Comparison of ENCODE assay signal across 20 cellular contexts in genomic region chr12:106174876-106175275, GRCh38. TPM values are rescaled to one million over a fixed set of nuclear protein-coding genes. Genes with fewer than 3 reads are reported as not detected.
A peak's percentile ranks its signal among the peaks of the same experiment; 100 is the strongest.
DNase-seq lines count a peak whose midpoint lies in the region; ATAC-seq, FAIRE-seq and TF ChIP-seq lines count a peak whose summit lies in the region.
"Had no signal": no experiment of that assay in that cellular context is flagged by ENCODE, and none has a peak within 500 bp of the region (broad histone marks: within the 10 kb centered on the region; RNA-seq: fewer than 3 reads in every experiment).

No MANE protein-coding gene starts in this region.

- peak; percentile 56 for FAIRE-seq in islet of Langerhans (lab: Jason Lieb, UNC)

- H3K9me3 ChIP-seq in IMR-90 (ENCODE audit: control insufficient read depth, insufficient read depth, low read length) = no peaks in the 10 kb centered on the region
- no peaks in the 10 kb centered on the region for H3K9me3 ChIP-seq in CD4-positive, alpha-beta T cell (ENCODE audit: control insufficient read depth, low read length)
- H3K9me3 ChIP-seq: HAP-1 had no signal

- no peak overlapping the region for H4K5ac ChIP-seq in IMR-90 (ENCODE audit: low read depth, low read length)

- H3K56ac ChIP-seq in IMR-90 (ENCODE audit: extremely low read depth, insufficient read depth, low read length) = no peak overlapping the region

- no peak overlapping the region for H3K27ac ChIP-seq in IMR-90 (ENCODE audit: insufficient read depth, low read length)
- no peak overlapping the region for H3K27ac ChIP-seq in CD4-positive, alpha-beta T cell (ENCODE audit: low read depth, low read length)
- H3K27ac ChIP-seq: C4-2B, HL-60 had no signal

- no peak overlapping the region for H2AFZ ChIP-seq in IMR-90 (replicated peaks; ENCODE audit: low read length, poor library complexity)

- no peak overlapping the region for H3K4ac ChIP-seq in IMR-90 (ENCODE audit: low read depth, low read length)

- ATAC-seq in IMR-90 (ENCODE audit: low read depth) = peak; percentile 70
- ATAC-seq in GM21737 (IDR thresholded peaks at IDR 0.05; ENCODE audit: unreplicated experiment) = no peak
- no peak for ATAC-seq in CD4-positive, alpha-beta T cell (ENCODE audit: poor library complexity)

- peaks cover 8% of the 10 kb centered on the region for H3K27me3 ChIP-seq in IMR-90 (ENCODE audit: control insufficient read depth, insufficient read depth, low read length)
- H3K27me3 ChIP-seq in CD4-positive, alpha-beta T cell (ENCODE audit: control insufficient read depth, insufficient read depth, low read length) = no peaks in the 10 kb centered on the region

- POLR2A ChIA-PET in IMR-90 (lab: Charles Lee; ENCODE audit: unreplicated experiment) = no interaction called here
- POLR2A ChIA-PET in CD4-positive, alpha-beta T cell (lab: Charles Lee) = no interaction called here

- H3K27me3 Mint-ChIP-seq in CD4-positive, alpha-beta T cell = peaks cover 12% of the 10 kb centered on the region

- dilution Hi-C loops in IMR-90 (cut with HindIII; ENCODE audit: low sequenced_read_pairs, unreplicated experiment) = no loop called here

- H4K8ac ChIP-seq in IMR-90 (ENCODE audit: low read depth in 2 of 2, low read length in 2 of 2) = no peak overlapping the region

- TF ChIP-seq POLR2A in IMR-90 (IDR thresholded peaks at IDR 0.05; ENCODE audit: low read depth, low read length) = no peak

- H3K23ac ChIP-seq in IMR-90 (ENCODE audit: low read depth, low read length) = no peak overlapping the region

- CTCF ChIA-PET in IMR-90 (lab: Yijun Ruan, JAX) = no interaction called here
- CTCF ChIA-PET in CD4-positive, alpha-beta T cell (lab: Charles Lee) = no interaction called here

- in situ Hi-C loops in IMR-90 (cut with MboI; ENCODE audit: low sequenced_read_pairs) = no loop called here

- BruUV-seq in IMR-90 (replicated peaks; lab: Mats Ljungman, UMichigan) = no TSS peak

- H2BK15ac ChIP-seq in IMR-90 (ENCODE audit: low read depth, low read length) = no peak overlapping the region

- no peak overlapping the region for H3K18ac ChIP-seq in IMR-90 (ENCODE audit: low read depth, low read length)

- no peaks in the 10 kb centered on the region for H4K20me1 ChIP-seq in IMR-90 (ENCODE audit: insufficient read depth, low read length)

- no peak overlapping the region for H2BK5ac ChIP-seq in IMR-90 (ENCODE audit: low read depth, low read length, poor library complexity, severe bottlenecking)

- TF ChIP-seq CTCF in IMR-90 (conservative IDR thresholded peaks at IDR 0.05; ENCODE audit: low read depth, low read length) = no peak
- TF ChIP-seq CTCF in CD4-positive, alpha-beta T cell (IDR thresholded peaks at IDR 0.05) = no peak

- no peak overlapping the region for H2BK20ac ChIP-seq in IMR-90 (ENCODE audit: low read depth, low read length)

- no peak overlapping the region for H2BK120ac ChIP-seq in IMR-90 (ENCODE audit: low read depth, low read length)

- no peak overlapping the region for H3K4me3 Mint-ChIP-seq in CD4-positive, alpha-beta T cell
- H3K4me3 Mint-ChIP-seq: IgD-negative memory B cell had no signal

- H3K14ac ChIP-seq in IMR-90 (replicated peaks; ENCODE audit: low read depth, low read length) = no peak overlapping the region

- H3K9me3 Mint-ChIP-seq in CD4-positive, alpha-beta T cell = no peaks in the 10 kb centered on the region
- H3K9me3 Mint-ChIP-seq: IgD-negative memory B cell had no signal

- H3K4me1 ChIP-seq in IMR-90 (ENCODE audit: control insufficient read depth, insufficient read depth, low read length) = peaks cover 1% of the 10 kb centered on the region; the same call in 1 of the 2 replicates

- H2AK5ac ChIP-seq in IMR-90 (ENCODE audit: low read depth, low read length) = no peak overlapping the region

- H3K27ac Mint-ChIP-seq in CD4-positive, alpha-beta T cell = no peak overlapping the region
- H3K27ac Mint-ChIP-seq: IgD-negative memory B cell had no signal

- H3K4me1 Mint-ChIP-seq in CD4-positive, alpha-beta T cell (ENCODE audit: low read depth) = no peaks in the 10 kb centered on the region
- H3K4me1 Mint-ChIP-seq: IgD-negative memory B cell had no signal

- H2AK9ac ChIP-seq in IMR-90 (replicated peaks; ENCODE audit: low read depth, low read length, poor library complexity) = no peak overlapping the region

- no peak overlapping the region for H4K91ac ChIP-seq in IMR-90 (ENCODE audit: insufficient read depth, low read depth, low read length)

- intact Hi-C loops in IMR-90 (cut with micrococcal nuclease) = no loop called here
- intact Hi-C loops in CD4-positive, alpha-beta T cell (cut with DNase I, micrococcal nuclease) = loop anchor here in 1 of 2 experiments (10.0 kb wide), 1 partner anchor 1040 kb away; no protein-coding TSS in a partner anchor

- H3K9me1 ChIP-seq in IMR-90 (ENCODE audit: insufficient read depth, low read length) = no peaks in the 10 kb centered on the region

- no peak overlapping the region for H3K4me3 ChIP-seq in IMR-90 (ENCODE audit: insufficient read depth, low read depth, low read length)
- H3K4me3 ChIP-seq: HAP-1 had no signal

- no peaks in the 10 kb centered on the region for H3K36me3 ChIP-seq in IMR-90 (ENCODE audit: control insufficient read depth, insufficient read depth, low read length)
- H3K36me3 ChIP-seq: HAP-1 had no signal

- no peak for TF ChIP-seq RAD21 in IMR-90 (IDR thresholded peaks at IDR 0.05; ENCODE audit: low read length)

- no peaks in the 10 kb centered on the region for H3K79me1 ChIP-seq in IMR-90 (ENCODE audit: low read depth in 1 of 2, low read length in 2 of 2)

- no peaks in the 10 kb centered on the region for H3K36me3 Mint-ChIP-seq in CD4-positive, alpha-beta T cell (ENCODE audit: low read depth)
- H3K36me3 Mint-ChIP-seq: IgD-negative memory B cell had no signal

- peak overlapping the region; percentile 65; the same call in 1 of the 2 replicates for H3K4me2 ChIP-seq in IMR-90 (ENCODE audit: low read depth, low read length)

- no CpG with 5 or more reads among the region's 5 CpGs for WGBS in IMR-90 (ENCODE audit: extremely low coverage in 2 of 2, insufficient read length in 1 of 2), 2 experiments

- no peak overlapping the region for H3K9ac ChIP-seq in IMR-90 (ENCODE audit: low read depth, low read length)

- peak; percentile 26 for DNase-seq in COLO668 (lab: John Stamatoyannopoulos, UW; ENCODE audit: unreplicated experiment)
- peak; percentile 23 for DNase-seq in IMR-90
- DNase-seq in SK-N-DZ (ENCODE audit: low spot score) = peak; percentile 55
- DNase-seq in amniotic stem cell (lab: John Stamatoyannopoulos, UW) = no peak
- no peak for DNase-seq in CD4-positive, alpha-beta T cell
- DNase-seq: AML-193, GDM1, MM.1S, NCI-H1092, NCI-H146, NCI-H2081, OCI-M1, SIG-M5, T-helper 1 cell had no signal

TF ChIP-seq in IMR-90, 13 proteins besides CTCF, POLR2A, EP300 and RAD21:
- TF ChIP-seq BHLHE40 (IDR thresholded peaks at IDR 0.05; ENCODE audit: low read depth, low read length) (no peak), NFE2L2 (IDR thresholded peaks at IDR 0.05; ENCODE audit: low read depth, low read length) (no peak), USF2 (IDR thresholded peaks at IDR 0.05; ENCODE audit: low read depth, low read length) (no peak), CHD1 (IDR thresholded peaks at IDR 0.05; ENCODE audit: low read depth, low read length) (no peak), SMC3 (IDR thresholded peaks at IDR 0.05; ENCODE audit: low read depth, low read length) (no peak), RFX5 (IDR thresholded peaks at IDR 0.05; ENCODE audit: low read depth, low read length) (no peak), ELK1 (IDR thresholded peaks at IDR 0.05; ENCODE audit: borderline replicate concordance, low read depth, low read length) (no peak), CEBPB (IDR thresholded peaks at IDR 0.05; ENCODE audit: low read depth, low read length) (no peak), MAFK (IDR thresholded peaks at IDR 0.05; ENCODE audit: low read depth, low read length) (no peak), MXI1 (IDR thresholded peaks at IDR 0.05; ENCODE audit: borderline replicate concordance, low read depth, low read length) (no peak), FOS (IDR thresholded peaks at IDR 0.05; ENCODE audit: low read depth, low read length) (no peak), MAZ (IDR thresholded peaks at IDR 0.05; ENCODE audit: borderline replicate concordance, low read depth, low read length) (no peak), RCOR1 (IDR thresholded peaks at IDR 0.05; ENCODE audit: insufficient replicate concordance, low read length) (no peak)

RNA-seq across cellular contexts. Expression of gene NUAK1, which starts 36.1 kb away (rescaled TPM):
- 8.8 and 8.9 TPM in 2 replicates for total RNA-seq in IMR-90 (2012; rRNA removed)
- 4.8 and 4.9 TPM in 2 replicates for polyA plus RNA-seq in IMR-90 (2012; rRNA removed)
- polyA plus RNA-seq in IMR-90 (2012; cell fraction: cytosol; rRNA removed) = 3.0 and 3.1 TPM in 2 replicates
- 4.5 and 10.4 TPM in 2 replicates for polyA plus RNA-seq in IMR-90 (2012; cell fraction: nucleus; rRNA removed; ENCODE audit: low replicate concordance)
- polyA plus RNA-seq in SK-N-DZ (2014; cell fraction: cytosol; rRNA removed) = 7.1 and 9.0 TPM in 2 replicates
- 2.6 and 2.9 TPM in 2 replicates for polyA plus RNA-seq in SK-N-DZ (2014; cell fraction: nucleus; rRNA removed)
- under 1 TPM in 1 of 2 experiments, not detected in 1; 0.16 TPM for total RNA-seq in CD4-positive, alpha-beta T cell
- polyA plus RNA-seq: IgD-negative memory B cell had no signal

Comparison
In these comparisons a context has a peak if more than half of its experiments do, and no peak if none do; other contexts are left out.
1. DNase-seq: peak in COLO668 (single experiment), IMR-90 (single experiment) and SK-N-DZ (single experiment); none in amniotic stem cell (single experiment) and CD4-positive, alpha-beta T cell (0 of 10).